In genomic region chr17:29590979-29591736, GRCh38 we compare ENCODE assay signal across 1 cellular context.
TF ChIP-seq lines count a peak whose summit lies in the region.

No MANE protein-coding gene starts in this region.

TF ChIP-seq in K562, 482 proteins besides CTCF, POLR2A, EP300 and RAD21 (continued from another document and continues in another):
- TF ChIP-seq PRDM10 (IDR thresholded peaks at IDR 0.05; ENCODE audit: partially characterized antibody) (no peak), CEBPG (CRISPR knock-in tag; IDR thresholded peaks at IDR 0.05) (no peak), CEBPG (tag; conservative IDR thresholded peaks at IDR 0.05 in 1 of 2, IDR thresholded peaks at IDR 0.05 in 1 of 2) (no peak), ZNF76 (CRISPR knock-in tag; IDR thresholded peaks at IDR 0.05; ENCODE audit: borderline replicate concordance) (no peak), MEF2D (tag; conservative IDR thresholded peaks at IDR 0.05; ENCODE audit: low read depth) (no peak), POLR2AphosphoS2 (IDR thresholded peaks at IDR 0.05; ENCODE audit: low read length) (no peak), SPI1 (IDR thresholded peaks at IDR 0.05; ENCODE audit: borderline replicate concordance, low read depth, low read length) (no peak), HMG20B (CRISPR knock-in tag; IDR thresholded peaks at IDR 0.05) (no peak), EHMT2 (IDR thresholded peaks at IDR 0.05) (no peak), AFF4 (CRISPR knock-in tag; IDR thresholded peaks at IDR 0.05) (no peak), SIN3B (IDR thresholded peaks at IDR 0.05; ENCODE audit: low read depth) (no peak), ZZZ3 (IDR thresholded peaks at IDR 0.05) (no peak), RBFOX2 (IDR thresholded peaks at IDR 0.05; ENCODE audit: low read depth, low read length) (peak; percentile 44; the same call in 1 of the 2 replicates), NUFIP1 (IDR thresholded peaks at IDR 0.05; ENCODE audit: partially characterized antibody) (no peak), SNRNP70 (optimal IDR thresholded peaks at IDR 0.05; ENCODE audit: low read depth, low read length) (no peak), CC2D1A (IDR thresholded peaks at IDR 0.05) (0 out of 2 replicates have a peak, but pooled peaks have one; percentile 11), RUNX1 (IDR thresholded peaks at IDR 0.05; ENCODE audit: low read depth) (no peak), ZNF436 (CRISPR knock-in tag; IDR thresholded peaks at IDR 0.05) (no peak), ZNF217 (CRISPR knock-in tag; IDR thresholded peaks at IDR 0.05) (no peak), ETV6 (IDR thresholded peaks at IDR 0.05; ENCODE audit: borderline replicate concordance in 1 of 2, low read depth in 2 of 2, low read length in 1 of 2) (no peak), ETV6 (CRISPR knock-in tag; IDR thresholded peaks at IDR 0.05; ENCODE audit: borderline replicate concordance) (no peak)
- TF ChIP-seq, protein P1, sequence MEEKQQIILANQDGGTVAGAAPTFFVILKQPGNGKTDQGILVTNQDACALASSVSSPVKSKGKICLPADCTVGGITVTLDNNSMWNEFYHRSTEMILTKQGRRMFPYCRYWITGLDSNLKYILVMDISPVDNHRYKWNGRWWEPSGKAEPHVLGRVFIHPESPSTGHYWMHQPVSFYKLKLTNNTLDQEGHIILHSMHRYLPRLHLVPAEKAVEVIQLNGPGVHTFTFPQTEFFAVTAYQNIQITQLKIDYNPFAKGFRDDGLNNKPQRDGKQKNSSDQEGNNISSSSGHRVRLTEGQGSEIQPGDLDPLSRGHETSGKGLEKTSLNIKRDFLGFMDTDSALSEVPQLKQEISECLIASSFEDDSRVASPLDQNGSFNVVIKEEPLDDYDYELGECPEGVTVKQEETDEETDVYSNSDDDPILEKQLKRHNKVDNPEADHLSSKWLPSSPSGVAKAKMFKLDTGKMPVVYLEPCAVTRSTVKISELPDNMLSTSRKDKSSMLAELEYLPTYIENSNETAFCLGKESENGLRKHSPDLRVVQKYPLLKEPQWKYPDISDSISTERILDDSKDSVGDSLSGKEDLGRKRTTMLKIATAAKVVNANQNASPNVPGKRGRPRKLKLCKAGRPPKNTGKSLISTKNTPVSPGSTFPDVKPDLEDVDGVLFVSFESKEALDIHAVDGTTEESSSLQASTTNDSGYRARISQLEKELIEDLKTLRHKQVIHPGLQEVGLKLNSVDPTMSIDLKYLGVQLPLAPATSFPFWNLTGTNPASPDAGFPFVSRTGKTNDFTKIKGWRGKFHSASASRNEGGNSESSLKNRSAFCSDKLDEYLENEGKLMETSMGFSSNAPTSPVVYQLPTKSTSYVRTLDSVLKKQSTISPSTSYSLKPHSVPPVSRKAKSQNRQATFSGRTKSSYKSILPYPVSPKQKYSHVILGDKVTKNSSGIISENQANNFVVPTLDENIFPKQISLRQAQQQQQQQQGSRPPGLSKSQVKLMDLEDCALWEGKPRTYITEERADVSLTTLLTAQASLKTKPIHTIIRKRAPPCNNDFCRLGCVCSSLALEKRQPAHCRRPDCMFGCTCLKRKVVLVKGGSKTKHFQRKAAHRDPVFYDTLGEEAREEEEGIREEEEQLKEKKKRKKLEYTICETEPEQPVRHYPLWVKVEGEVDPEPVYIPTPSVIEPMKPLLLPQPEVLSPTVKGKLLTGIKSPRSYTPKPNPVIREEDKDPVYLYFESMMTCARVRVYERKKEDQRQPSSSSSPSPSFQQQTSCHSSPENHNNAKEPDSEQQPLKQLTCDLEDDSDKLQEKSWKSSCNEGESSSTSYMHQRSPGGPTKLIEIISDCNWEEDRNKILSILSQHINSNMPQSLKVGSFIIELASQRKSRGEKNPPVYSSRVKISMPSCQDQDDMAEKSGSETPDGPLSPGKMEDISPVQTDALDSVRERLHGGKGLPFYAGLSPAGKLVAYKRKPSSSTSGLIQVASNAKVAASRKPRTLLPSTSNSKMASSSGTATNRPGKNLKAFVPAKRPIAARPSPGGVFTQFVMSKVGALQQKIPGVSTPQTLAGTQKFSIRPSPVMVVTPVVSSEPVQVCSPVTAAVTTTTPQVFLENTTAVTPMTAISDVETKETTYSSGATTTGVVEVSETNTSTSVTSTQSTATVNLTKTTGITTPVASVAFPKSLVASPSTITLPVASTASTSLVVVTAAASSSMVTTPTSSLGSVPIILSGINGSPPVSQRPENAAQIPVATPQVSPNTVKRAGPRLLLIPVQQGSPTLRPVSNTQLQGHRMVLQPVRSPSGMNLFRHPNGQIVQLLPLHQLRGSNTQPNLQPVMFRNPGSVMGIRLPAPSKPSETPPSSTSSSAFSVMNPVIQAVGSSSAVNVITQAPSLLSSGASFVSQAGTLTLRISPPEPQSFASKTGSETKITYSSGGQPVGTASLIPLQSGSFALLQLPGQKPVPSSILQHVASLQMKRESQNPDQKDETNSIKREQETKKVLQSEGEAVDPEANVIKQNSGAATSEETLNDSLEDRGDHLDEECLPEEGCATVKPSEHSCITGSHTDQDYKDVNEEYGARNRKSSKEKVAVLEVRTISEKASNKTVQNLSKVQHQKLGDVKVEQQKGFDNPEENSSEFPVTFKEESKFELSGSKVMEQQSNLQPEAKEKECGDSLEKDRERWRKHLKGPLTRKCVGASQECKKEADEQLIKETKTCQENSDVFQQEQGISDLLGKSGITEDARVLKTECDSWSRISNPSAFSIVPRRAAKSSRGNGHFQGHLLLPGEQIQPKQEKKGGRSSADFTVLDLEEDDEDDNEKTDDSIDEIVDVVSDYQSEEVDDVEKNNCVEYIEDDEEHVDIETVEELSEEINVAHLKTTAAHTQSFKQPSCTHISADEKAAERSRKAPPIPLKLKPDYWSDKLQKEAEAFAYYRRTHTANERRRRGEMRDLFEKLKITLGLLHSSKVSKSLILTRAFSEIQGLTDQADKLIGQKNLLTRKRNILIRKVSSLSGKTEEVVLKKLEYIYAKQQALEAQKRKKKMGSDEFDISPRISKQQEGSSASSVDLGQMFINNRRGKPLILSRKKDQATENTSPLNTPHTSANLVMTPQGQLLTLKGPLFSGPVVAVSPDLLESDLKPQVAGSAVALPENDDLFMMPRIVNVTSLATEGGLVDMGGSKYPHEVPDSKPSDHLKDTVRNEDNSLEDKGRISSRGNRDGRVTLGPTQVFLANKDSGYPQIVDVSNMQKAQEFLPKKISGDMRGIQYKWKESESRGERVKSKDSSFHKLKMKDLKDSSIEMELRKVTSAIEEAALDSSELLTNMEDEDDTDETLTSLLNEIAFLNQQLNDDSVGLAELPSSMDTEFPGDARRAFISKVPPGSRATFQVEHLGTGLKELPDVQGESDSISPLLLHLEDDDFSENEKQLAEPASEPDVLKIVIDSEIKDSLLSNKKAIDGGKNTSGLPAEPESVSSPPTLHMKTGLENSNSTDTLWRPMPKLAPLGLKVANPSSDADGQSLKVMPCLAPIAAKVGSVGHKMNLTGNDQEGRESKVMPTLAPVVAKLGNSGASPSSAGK (IDR thresholded peaks at IDR 0.05): peak; percentile 94
- TF ChIP-seq, protein P2, sequence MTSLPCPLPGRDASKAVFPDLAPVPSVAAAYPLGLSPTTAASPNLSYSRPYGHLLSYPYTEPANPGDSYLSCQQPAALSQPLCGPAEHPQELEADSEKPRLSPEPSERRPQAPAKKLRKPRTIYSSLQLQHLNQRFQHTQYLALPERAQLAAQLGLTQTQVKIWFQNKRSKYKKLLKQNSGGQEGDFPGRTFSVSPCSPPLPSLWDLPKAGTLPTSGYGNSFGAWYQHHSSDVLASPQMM (CRISPR knock-in tag; IDR thresholded peaks at IDR 0.05): no peak
- TF ChIP-seq, protein P3, sequence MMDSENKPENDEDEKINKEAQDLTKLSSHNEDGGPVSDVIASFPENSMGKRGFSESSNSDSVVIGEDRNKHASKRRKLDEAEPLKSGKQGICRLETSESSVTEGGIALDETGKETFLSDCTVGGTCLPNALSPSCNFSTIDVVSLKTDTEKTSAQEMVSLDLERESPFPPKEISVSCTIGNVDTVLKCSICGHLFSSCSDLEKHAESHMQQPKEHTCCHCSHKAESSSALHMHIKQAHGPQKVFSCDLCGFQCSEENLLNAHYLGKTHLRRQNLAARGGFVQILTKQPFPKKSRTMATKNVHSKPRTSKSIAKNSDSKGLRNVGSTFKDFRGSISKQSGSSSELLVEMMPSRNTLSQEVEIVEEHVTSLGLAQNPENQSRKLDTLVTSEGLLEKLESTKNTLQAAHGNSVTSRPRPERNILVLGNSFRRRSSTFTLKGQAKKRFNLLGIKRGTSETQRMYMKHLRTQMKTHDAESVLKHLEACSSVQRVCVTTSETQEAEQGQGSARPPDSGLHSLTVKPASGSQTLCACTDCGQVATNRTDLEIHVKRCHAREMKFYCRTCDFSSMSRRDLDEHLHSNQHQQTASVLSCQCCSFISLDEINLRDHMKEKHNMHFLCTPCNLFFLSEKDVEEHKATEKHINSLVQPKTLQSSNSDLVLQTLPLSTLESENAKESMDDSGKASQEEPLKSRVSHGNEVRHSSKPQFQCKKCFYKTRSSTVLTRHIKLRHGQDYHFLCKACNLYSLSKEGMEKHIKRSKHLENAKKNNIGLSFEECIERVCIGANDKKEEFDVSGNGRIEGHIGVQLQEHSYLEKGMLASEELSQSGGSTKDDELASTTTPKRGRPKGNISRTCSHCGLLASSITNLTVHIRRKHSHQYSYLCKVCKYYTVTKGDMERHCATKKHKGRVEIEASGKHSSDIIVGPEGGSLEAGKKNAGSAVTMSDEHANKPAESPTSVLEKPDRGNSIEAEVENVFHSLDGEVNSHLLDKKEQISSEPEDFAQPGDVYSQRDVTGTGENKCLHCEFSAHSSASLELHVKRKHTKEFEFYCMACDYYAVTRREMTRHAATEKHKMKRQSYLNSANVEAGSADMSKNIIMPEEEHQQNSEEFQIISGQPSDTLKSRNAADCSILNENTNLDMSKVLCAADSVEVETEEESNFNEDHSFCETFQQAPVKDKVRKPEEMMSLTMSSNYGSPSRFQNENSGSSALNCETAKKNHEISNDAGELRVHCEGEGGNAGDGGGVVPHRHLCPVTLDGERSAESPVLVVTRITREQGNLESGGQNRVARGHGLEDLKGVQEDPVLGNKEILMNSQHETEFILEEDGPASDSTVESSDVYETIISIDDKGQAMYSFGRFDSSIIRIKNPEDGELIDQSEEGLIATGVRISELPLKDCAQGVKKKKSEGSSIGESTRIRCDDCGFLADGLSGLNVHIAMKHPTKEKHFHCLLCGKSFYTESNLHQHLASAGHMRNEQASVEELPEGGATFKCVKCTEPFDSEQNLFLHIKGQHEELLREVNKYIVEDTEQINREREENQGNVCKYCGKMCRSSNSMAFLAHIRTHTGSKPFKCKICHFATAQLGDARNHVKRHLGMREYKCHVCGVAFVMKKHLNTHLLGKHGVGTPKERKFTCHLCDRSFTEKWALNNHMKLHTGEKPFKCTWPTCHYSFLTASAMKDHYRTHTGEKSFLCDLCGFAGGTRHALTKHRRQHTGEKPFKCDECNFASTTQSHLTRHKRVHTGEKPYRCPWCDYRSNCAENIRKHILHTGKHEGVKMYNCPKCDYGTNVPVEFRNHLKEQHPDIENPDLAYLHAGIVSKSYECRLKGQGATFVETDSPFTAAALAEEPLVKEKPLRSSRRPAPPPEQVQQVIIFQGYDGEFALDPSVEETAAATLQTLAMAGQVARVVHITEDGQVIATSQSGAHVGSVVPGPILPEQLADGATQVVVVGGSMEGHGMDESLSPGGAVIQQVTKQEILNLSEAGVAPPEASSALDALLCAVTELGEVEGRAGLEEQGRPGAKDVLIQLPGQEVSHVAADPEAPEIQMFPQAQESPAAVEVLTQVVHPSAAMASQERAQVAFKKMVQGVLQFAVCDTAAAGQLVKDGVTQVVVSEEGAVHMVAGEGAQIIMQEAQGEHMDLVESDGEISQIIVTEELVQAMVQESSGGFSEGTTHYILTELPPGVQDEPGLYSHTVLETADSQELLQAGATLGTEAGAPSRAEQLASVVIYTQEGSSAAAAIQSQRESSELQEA (IDR thresholded peaks at IDR 0.05; ENCODE audit: low read depth): no peak
